ENCODE assay signal across 1 cellular context in genomic region chr4:99965674-99966350, GRCh38.
TF ChIP-seq lines count a peak whose summit lies in the region.

No MANE protein-coding gene starts in this region.

TF ChIP-seq in SK-N-SH treated with all-trans-retinoic acid at 6 μM for 48 hours, 23 proteins besides CTCF, POLR2A, EP300 and RAD21:
- peak; percentile 24; the same call in 1 of the 2 replicates for TF ChIP-seq ISL1 (CRISPR knock-in tag; IDR thresholded peaks at IDR 0.05)
- TF ChIP-seq PATZ1 (CRISPR knock-in tag; IDR thresholded peaks at IDR 0.05; ENCODE audit: borderline replicate concordance) = no peak
- TF ChIP-seq ZFP30 (CRISPR knock-in tag; IDR thresholded peaks at IDR 0.05) = no peak
